Comparison of ENCODE assay signal across 14 cellular contexts in the genomic region with DNA sequence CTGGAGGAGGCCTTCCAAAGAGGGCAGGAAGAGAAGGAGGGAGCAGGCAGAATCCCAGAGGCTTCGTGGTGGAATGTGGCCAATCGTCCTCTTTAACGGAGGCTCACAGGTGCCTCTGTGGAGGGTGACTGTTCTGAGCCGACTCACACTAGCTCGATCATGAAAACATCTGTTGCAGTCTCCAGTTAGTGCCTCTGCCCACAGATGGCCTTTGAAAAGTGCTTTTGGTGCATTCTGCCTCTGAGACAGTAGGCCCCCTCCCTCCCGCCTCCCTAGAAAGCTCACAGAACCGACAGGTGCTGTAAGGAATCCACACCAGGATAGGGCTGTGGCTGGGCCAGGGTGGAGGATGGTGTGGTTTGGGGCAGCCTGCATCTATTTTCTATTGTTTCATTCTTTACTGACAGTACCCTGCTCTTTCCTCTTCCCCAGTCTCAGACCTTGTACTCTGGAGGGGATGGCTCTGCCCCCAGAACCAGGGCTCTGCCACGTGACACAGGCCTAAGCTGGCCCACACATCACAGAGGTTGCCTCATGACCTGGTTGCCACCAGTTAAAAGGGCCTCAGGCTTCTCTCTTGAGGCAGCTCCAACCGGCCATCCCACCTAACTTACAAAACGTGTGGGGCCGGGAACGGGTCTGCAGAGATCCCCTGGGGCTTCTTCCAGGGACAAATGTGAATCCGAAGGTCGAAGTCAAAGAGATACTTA. TPM values are rescaled to one million over a fixed set of nuclear protein-coding genes. Genes with fewer than 3 reads are reported as not detected.
DNase-seq lines count a peak whose midpoint lies in the region; ATAC-seq and TF ChIP-seq lines count a peak whose summit lies in the region.
"Had no signal": no experiment of that assay in that cellular context is flagged by ENCODE, and none has a peak within 500 bp of the region (broad histone marks: within the 10 kb centered on the region; RNA-seq: fewer than 3 reads in every experiment).

No MANE protein-coding gene starts in this region.

- intact Hi-C loops in prostate gland (cut with DNase I): no loop called here

- ATAC-seq in HG02571 (IDR thresholded peaks at IDR 0.05; ENCODE audit: unreplicated experiment) (no peak), GM21381 (IDR thresholded peaks at IDR 0.05; ENCODE audit: unreplicated experiment) (no peak)
- ATAC-seq: pancreas had no signal

- H3K27ac ChIP-seq in WERI-Rb-1: no peak overlapping the region
- H3K27ac ChIP-seq in prostate gland: peak overlapping the region; percentile 60 to 62
- H3K27ac ChIP-seq in mesenchymal stem cell (ENCODE audit: low read length, poor library complexity, severe bottlenecking): no peak overlapping the region
- H3K27ac ChIP-seq: pancreas had no signal

- no peak overlapping the region for H4K91ac ChIP-seq in mesenchymal stem cell (ENCODE audit: low read length)

- H3K18ac ChIP-seq in mesenchymal stem cell (ENCODE audit: low read depth in 1 of 2, low read length in 2 of 2): no peak overlapping the region

- H2AFZ ChIP-seq in mesenchymal stem cell (ENCODE audit: low read depth, low read length): no peak overlapping the region

- no peak overlapping the region for H3K4ac ChIP-seq in mesenchymal stem cell (ENCODE audit: low read depth in 1 of 2, low read length in 2 of 2)

- no peak overlapping the region for H3K23ac ChIP-seq in mesenchymal stem cell (ENCODE audit: low read length in 2 of 2)

- no peaks in the 10 kb centered on the region for H3K27me3 ChIP-seq in WERI-Rb-1 (ENCODE audit: insufficient read depth, low read depth, severe bottlenecking)
- H3K27me3 ChIP-seq in prostate gland (replicated peaks; ENCODE audit: insufficient read depth): no peaks in the 10 kb centered on the region
- peaks cover under 1 to 10% of the 10 kb centered on the region in 2 experiments for H3K27me3 ChIP-seq in mesenchymal stem cell (ENCODE audit: control insufficient read depth in 1 of 2, insufficient read depth in 1 of 2, low read length in 2 of 2)
- H3K27me3 ChIP-seq: pancreas had no signal

- peak; percentile 41 for DNase-seq in DMS79 (lab: John Stamatoyannopoulos, UW)
- DNase-seq in NCI-H1694 treated with DMSO at 0.1 percent for 48 hours (lab: John Stamatoyannopoulos, UW): peak; percentile 72
- peak; percentile 23 for DNase-seq in WERI-Rb-1
- DNase-seq in prostate gland (ENCODE audit: low spot score): no peak
- DNase-seq in mesenchymal stem cell: no peak
- DNase-seq: activated CD4-positive, CD25-positive, alpha-beta regulatory T cell; activated T-cell treated with anti-CD3 and anti-CD28 coated beads, Interleukin-2, amount 50 U/mL, for 72 hours; Karpas-422; stimulated activated CD4-positive, alpha-beta T cell treated with anti-CD3 and anti-CD28 coated beads, Interleukin-1b, Interleukin-23, amount 100 ng/mL, for 48 hours; SW 1271 had no signal

- H3K9me3 ChIP-seq in WERI-Rb-1 (ENCODE audit: severe bottlenecking) (no peaks in the 10 kb centered on the region), prostate gland (no peaks in the 10 kb centered on the region), mesenchymal stem cell (ENCODE audit: control insufficient read depth, low read length) (no peaks in the 10 kb centered on the region)
- H3K9me3 ChIP-seq: pancreas had no signal

- no peak overlapping the region for H4K8ac ChIP-seq in mesenchymal stem cell (ENCODE audit: low read length)

- H3K4me3 ChIP-seq in WERI-Rb-1 (ENCODE audit: low read depth, low read length) (no peak overlapping the region), prostate gland (no peak overlapping the region), mesenchymal stem cell (ENCODE audit: insufficient read depth in 1 of 2, low read depth in 1 of 2, low read length in 2 of 2) (no peak overlapping the region)
- H3K4me3 ChIP-seq: pancreas had no signal

- H2BK12ac ChIP-seq in mesenchymal stem cell (ENCODE audit: low read length in 2 of 2): no peak overlapping the region

- TF ChIP-seq CTCF in WERI-Rb-1 (IDR thresholded peaks at IDR 0.05; ENCODE audit: low read depth, low read length): no peak
- no peak for TF ChIP-seq CTCF in prostate gland (IDR thresholded peaks at IDR 0.05)

- H3K79me1 ChIP-seq in mesenchymal stem cell (replicated peaks; ENCODE audit: low read length, poor library complexity, severe bottlenecking): no peaks in the 10 kb centered on the region

- H3K4me1 ChIP-seq in prostate gland (replicated peaks) (no peaks in the 10 kb centered on the region), mesenchymal stem cell (ENCODE audit: control insufficient read depth, insufficient read depth, low read depth, low read length) (peaks cover 3% of the 10 kb centered on the region)
- H3K4me1 ChIP-seq: pancreas had no signal

- no peak overlapping the region for H3K9ac ChIP-seq in mesenchymal stem cell (ENCODE audit: low read length)

- 74% methylated on average over 14 of the region's 14 CpGs for WGBS in prostate gland
- 89% methylated on average over 12 of the region's 14 CpGs for WGBS in mesenchymal stem cell

- H3K14ac ChIP-seq in mesenchymal stem cell (ENCODE audit: low read length in 2 of 2): no peak overlapping the region

- no peak overlapping the region for H2BK120ac ChIP-seq in mesenchymal stem cell (ENCODE audit: low read depth, low read length)

- H2BK5ac ChIP-seq in mesenchymal stem cell (ENCODE audit: low read depth, low read length, poor library complexity, severe bottlenecking): no peak overlapping the region

- no peak overlapping the region for H3K4me2 ChIP-seq in mesenchymal stem cell (ENCODE audit: low read length, poor library complexity, severe bottlenecking)

- H3K36me3 ChIP-seq in WERI-Rb-1 (no peaks in the 10 kb centered on the region), prostate gland (no peaks in the 10 kb centered on the region), mesenchymal stem cell (ENCODE audit: control insufficient read depth in 1 of 2, insufficient read depth in 2 of 2, low read depth in 1 of 2, low read length in 2 of 2) (no peaks in the 10 kb centered on the region)
- H3K36me3 ChIP-seq: pancreas had no signal

- TF ChIP-seq POLR2A in prostate gland (IDR thresholded peaks at IDR 0.05): no peak

- no peak overlapping the region for H2BK15ac ChIP-seq in mesenchymal stem cell (ENCODE audit: low read depth, poor library complexity, severe bottlenecking)

- no peak overlapping the region for H2AK5ac ChIP-seq in mesenchymal stem cell (ENCODE audit: low read length, severe bottlenecking)

RNA-seq across cellular contexts. Expression of gene PIGZ, which starts 27.2 kb away (rescaled TPM):
- 10 to 100 TPM in 1 of 2 donors, 1 to 10 TPM in 1; 4.7 to 11.3 TPM for total RNA-seq in prostate gland
- 1.0 TPM for polyA plus RNA-seq in mesenchymal stem cell (2013, experiment 1 of 2)
- polyA plus RNA-seq in mesenchymal stem cell (2013, experiment 2 of 2): 1.2 TPM
- total RNA-seq: OCI-LY7 had no signal

RNA-seq across cellular contexts. Expression of gene MELTF, which starts 33.8 kb away (rescaled TPM):
- total RNA-seq in prostate gland: 1 to 10 TPM; 6.9 to 9.0 TPM
- 2.9 TPM for polyA plus RNA-seq in mesenchymal stem cell (2013, experiment 1 of 2)
- polyA plus RNA-seq in mesenchymal stem cell (2013, experiment 2 of 2): 3.2 TPM

RNA-seq across cellular contexts. Expression of gene NCBP2, which starts 53.5 kb away (rescaled TPM):
- 10 to 100 TPM; 35.4 to 38.2 TPM for total RNA-seq in prostate gland
- 66.7 TPM for polyA plus RNA-seq in mesenchymal stem cell (2013, experiment 1 of 2)
- 67.4 TPM for polyA plus RNA-seq in mesenchymal stem cell (2013, experiment 2 of 2)

Comparison
In these comparisons a context has a peak if more than half of its experiments do, and no peak if none do; other contexts are left out.
1. DNase-seq: peak in DMS79 (single experiment), NCI-H1694 treated with DMSO at 0.1 percent for 48 hours (single experiment) and WERI-Rb-1 (single experiment); none in prostate gland (single experiment) and mesenchymal stem cell (single experiment).
2. H3K27ac ChIP-seq: peak in prostate gland (2 of 2); none in WERI-Rb-1 (single experiment) and mesenchymal stem cell (single experiment).